ENCODE assay signal across 1 cellular context in genomic region chr7:22625251-22625650, GRCh38.
TF ChIP-seq lines count a peak whose summit lies in the region.

No MANE protein-coding gene starts in this region.

TF ChIP-seq in GM23338, 12 proteins besides CTCF, POLR2A, EP300 and RAD21 (continued from another document):
- TF ChIP-seq ZNF462 (CRISPR knock-in tag; IDR thresholded peaks at IDR 0.05) (no peak), REST (IDR thresholded peaks at IDR 0.05; ENCODE audit: unreplicated experiment) (no peak), EZH2phosphoT487 (IDR thresholded peaks at IDR 0.05; ENCODE audit: unreplicated experiment) (no peak)
